15 cellular contexts compared by ENCODE assay signal in genomic region chr6:31468316-31468715, GRCh38. TPM values are rescaled to one million over a fixed set of nuclear protein-coding genes. Genes with fewer than 3 reads are reported as not detected.
A peak's percentile ranks its signal among the peaks of the same experiment; 100 is the strongest.
DNase-seq lines count a peak whose midpoint lies in the region; ATAC-seq and TF ChIP-seq lines count a peak whose summit lies in the region.
"Had no signal": no experiment of that assay in that cellular context is flagged by ENCODE, and none has a peak within 500 bp of the region (broad histone marks: within the 10 kb centered on the region; RNA-seq: fewer than 3 reads in every experiment).

No MANE protein-coding gene starts in this region.

- H3K4me3 Mint-ChIP-seq in CD4-positive, CD25-positive, alpha-beta regulatory T cell: peak overlapping the region in 3 of 4 donors; percentile 41 to 100 (median 60)
- peak overlapping the region; percentile 100 for H3K4me3 Mint-ChIP-seq in CD8-positive, alpha-beta T cell
- H3K4me3 Mint-ChIP-seq in activated B cell treated with CpG ODN at 0.5 μM for 24 hours: peak overlapping the region; percentile 3
- peak overlapping the region in 8 of 10 donors; percentile 25 to 100 (median 73) for H3K4me3 Mint-ChIP-seq in naive thymus-derived CD4-positive, alpha-beta T cell

- no peaks in the 10 kb centered on the region for H3K9me3 Mint-ChIP-seq in CD4-positive, CD25-positive, alpha-beta regulatory T cell
- H3K9me3 Mint-ChIP-seq in CD8-positive, alpha-beta T cell: no peaks in the 10 kb centered on the region
- H3K9me3 Mint-ChIP-seq in activated B cell treated with CpG ODN at 0.5 μM for 24 hours: no peaks in the 10 kb centered on the region
- peaks cover 0 to 2% (median 0%) of the 10 kb centered on the region in 11 donors for H3K9me3 Mint-ChIP-seq in naive thymus-derived CD4-positive, alpha-beta T cell

- H3K9me3 ChIP-seq in CD4-positive, CD25-positive, alpha-beta regulatory T cell (ENCODE audit: control insufficient read depth in 2 of 2, low read length in 2 of 2): no peaks in the 10 kb centered on the region
- H3K9me3 ChIP-seq in CD8-positive, alpha-beta T cell (ENCODE audit: low read length): no peaks in the 10 kb centered on the region
- H3K9me3 ChIP-seq in naive thymus-derived CD4-positive, alpha-beta T cell (ENCODE audit: control insufficient read depth in 2 of 3, low read length in 3 of 3): no peaks in the 10 kb centered on the region
- H3K9me3 ChIP-seq: BLaER1 had no signal

- no peak for ATAC-seq in CD4-positive, CD25-positive, alpha-beta regulatory T cell (ENCODE audit: low read depth in 2 of 2)
- ATAC-seq in CD8-positive, alpha-beta T cell: no peak
- ATAC-seq in activated B cell treated with CpG ODN at 0.5 μM for 24 hours (ENCODE audit: low read depth) (no peak), HG03039 (IDR thresholded peaks at IDR 0.05; ENCODE audit: unreplicated experiment) (no peak), GM18519 (IDR thresholded peaks at IDR 0.05; ENCODE audit: low FRiP score, unreplicated experiment) (no peak)
- ATAC-seq in naive thymus-derived CD4-positive, alpha-beta T cell: no peak
- ATAC-seq: HepG2 had no signal

- peaks cover 98% of the 10 kb centered on the region for H3K4me1 ChIP-seq in CD4-positive, CD25-positive, alpha-beta regulatory T cell (ENCODE audit: control insufficient read depth, insufficient read depth, low read length, poor library complexity, severe bottlenecking)
- peaks cover 86% of the 10 kb centered on the region for H3K4me1 ChIP-seq in CD8-positive, alpha-beta T cell (ENCODE audit: insufficient read depth, low read length)
- H3K4me1 ChIP-seq in naive thymus-derived CD4-positive, alpha-beta T cell (ENCODE audit: control insufficient read depth in 2 of 2, insufficient read depth in 2 of 2, low read length in 2 of 2): peaks cover 60 to 70% of the 10 kb centered on the region in 2 donors

- CTCF ChIA-PET in CD8-positive, alpha-beta T cell (lab: Charles Lee): interaction anchor here (1.2 kb wide), 1 partner anchor 71 kb away, joined by 3 read pairs; no protein-coding TSS in a partner anchor
- CTCF ChIA-PET in activated B cell treated with CpG ODN at 0.5 μM for 24 hours (lab: Charles Lee): no interaction called here
- CTCF ChIA-PET in naive thymus-derived CD4-positive, alpha-beta T cell (lab: Charles Lee): no interaction called here

- H3K36me3 ChIP-seq in CD4-positive, CD25-positive, alpha-beta regulatory T cell (ENCODE audit: control insufficient read depth, insufficient read depth, low read length): peaks cover 26% of the 10 kb centered on the region
- H3K36me3 ChIP-seq in CD8-positive, alpha-beta T cell (ENCODE audit: insufficient read depth, low read length): peaks cover 5% of the 10 kb centered on the region
- H3K36me3 ChIP-seq in naive thymus-derived CD4-positive, alpha-beta T cell (ENCODE audit: control insufficient read depth in 2 of 3, insufficient read depth in 3 of 3, low read length in 3 of 3): peaks cover 0 to 13% (median 0%) of the 10 kb centered on the region in 3 experiments

- H3K27ac Mint-ChIP-seq in CD4-positive, CD25-positive, alpha-beta regulatory T cell: peak overlapping the region; percentile 38 to 98 (median 60)
- H3K27ac Mint-ChIP-seq in CD8-positive, alpha-beta T cell: peak overlapping the region; percentile 98
- H3K27ac Mint-ChIP-seq in activated B cell treated with CpG ODN at 0.5 μM for 24 hours: no peak overlapping the region
- H3K27ac Mint-ChIP-seq in naive thymus-derived CD4-positive, alpha-beta T cell: peak overlapping the region in 6 of 9 donors; percentile 5 to 97 (median 69)

- H3K27me3 Mint-ChIP-seq in CD4-positive, CD25-positive, alpha-beta regulatory T cell: no peaks in the 10 kb centered on the region
- no peaks in the 10 kb centered on the region for H3K27me3 Mint-ChIP-seq in CD8-positive, alpha-beta T cell (ENCODE audit: low read depth)
- no peaks in the 10 kb centered on the region for H3K27me3 Mint-ChIP-seq in activated B cell treated with CpG ODN at 0.5 μM for 24 hours
- no peaks in the 10 kb centered on the region for H3K27me3 Mint-ChIP-seq in naive thymus-derived CD4-positive, alpha-beta T cell

- peaks cover 34% of the 10 kb centered on the region for H3K36me3 Mint-ChIP-seq in CD4-positive, CD25-positive, alpha-beta regulatory T cell
- H3K36me3 Mint-ChIP-seq in CD8-positive, alpha-beta T cell: peaks cover 76% of the 10 kb centered on the region
- H3K36me3 Mint-ChIP-seq in activated B cell treated with CpG ODN at 0.5 μM for 24 hours (ENCODE audit: low read depth): peaks cover 91% of the 10 kb centered on the region
- peaks cover 10 to 42% (median 30%) of the 10 kb centered on the region in 5 donors for H3K36me3 Mint-ChIP-seq in naive thymus-derived CD4-positive, alpha-beta T cell

- H3K27me3 ChIP-seq in CD4-positive, CD25-positive, alpha-beta regulatory T cell (ENCODE audit: control insufficient read depth, insufficient read depth, low read length): no peaks in the 10 kb centered on the region
- H3K27me3 ChIP-seq in CD8-positive, alpha-beta T cell (ENCODE audit: insufficient read depth, low read length): no peaks in the 10 kb centered on the region
- no peaks in the 10 kb centered on the region for H3K27me3 ChIP-seq in naive thymus-derived CD4-positive, alpha-beta T cell (ENCODE audit: control insufficient read depth in 2 of 2, insufficient read depth in 2 of 2, low read length in 2 of 2)
- H3K27me3 ChIP-seq: BLaER1 had no signal

- intact Hi-C loops in CD8-positive, alpha-beta T cell (cut with DNase I, micrococcal nuclease): no loop called here
- intact Hi-C loops in activated B cell treated with CpG ODN at 0.5 μM for 24 hours (cut with micrococcal nuclease): no loop called here
- intact Hi-C loops in naive thymus-derived CD4-positive, alpha-beta T cell (cut with micrococcal nuclease): loop anchor here in 1 of 2 donors (10.0 kb wide), 1 partner anchor 194 kb away; the partner anchor contains the start of gene HLA-C

- peak overlapping the region; percentile 18 for H3K4me3 ChIP-seq in CD4-positive, CD25-positive, alpha-beta regulatory T cell (ENCODE audit: low read depth, low read length)
- no peak overlapping the region for H3K4me3 ChIP-seq in CD8-positive, alpha-beta T cell (ENCODE audit: low read depth, low read length)
- no peak overlapping the region for H3K4me3 ChIP-seq in naive thymus-derived CD4-positive, alpha-beta T cell (ENCODE audit: low read length)
- H3K4me3 ChIP-seq: BLaER1 had no signal

- peaks cover 33 to 94% (median 75%) of the 10 kb centered on the region in 4 donors for H3K4me1 Mint-ChIP-seq in CD4-positive, CD25-positive, alpha-beta regulatory T cell
- peaks cover 96% of the 10 kb centered on the region for H3K4me1 Mint-ChIP-seq in CD8-positive, alpha-beta T cell (ENCODE audit: low read depth)
- H3K4me1 Mint-ChIP-seq in activated B cell treated with CpG ODN at 0.5 μM for 24 hours: peaks cover 95% of the 10 kb centered on the region
- H3K4me1 Mint-ChIP-seq in naive thymus-derived CD4-positive, alpha-beta T cell: peaks cover 79 to 96% (median 93%) of the 10 kb centered on the region in 7 donors

- POLR2A ChIA-PET in CD8-positive, alpha-beta T cell (lab: Charles Lee): interaction anchor here (0.9 to 1.4 kb wide), 3 partner anchors 26 to 73 kb away, joined by 3 to 6 read pairs (median 4); partner anchors contain the start of gene DDX39B
- POLR2A ChIA-PET in activated B cell treated with CpG ODN at 0.5 μM for 24 hours (lab: Charles Lee): interaction anchor here (0.6 to 0.8 kb wide), 2 partner anchors 73 to 584 kb away, joined by 4 to 8 read pairs; partner anchors contain the start of genes DDR1 and DDX39B
- POLR2A ChIA-PET in naive thymus-derived CD4-positive, alpha-beta T cell (lab: Charles Lee): interaction anchor here (1.0 to 1.6 kb wide), 3 partner anchors 17 to 73 kb away, joined by 3 to 5 read pairs (median 3); partner anchors contain the start of gene DDX39B

- no peak for TF ChIP-seq CTCF in CD8-positive, alpha-beta T cell (IDR thresholded peaks at IDR 0.05)
- no peak for TF ChIP-seq CTCF in activated B cell treated with CpG ODN at 0.5 μM for 24 hours (IDR thresholded peaks at IDR 0.05)

- no peak overlapping the region for H3K27ac ChIP-seq in CD4-positive, CD25-positive, alpha-beta regulatory T cell (ENCODE audit: insufficient read depth, low read length, poor library complexity, severe bottlenecking)
- H3K27ac ChIP-seq in CD8-positive, alpha-beta T cell (ENCODE audit: low read depth, low read length): no peak overlapping the region
- peak overlapping the region; percentile 32 for H3K27ac ChIP-seq in naive thymus-derived CD4-positive, alpha-beta T cell (ENCODE audit: low read depth, low read length)
- H3K27ac ChIP-seq: BLaER1 had no signal

- DNase-seq in CD4-positive, CD25-positive, alpha-beta regulatory T cell: no peak
- DNase-seq in CD8-positive, alpha-beta T cell: no peak
- no peak for DNase-seq in activated B cell treated with CpG ODN at 0.5 μM for 24 hours
- no peak for DNase-seq in naive thymus-derived CD4-positive, alpha-beta T cell
- no peak for DNase-seq in hypothalamus (lab: John Stamatoyannopoulos, UW)
- DNase-seq: KG1, NCI-H1417, NCI-H187, NCI-H2107, NCI-H510A, NCI-H774 had no signal

RNA-seq across cellular contexts. Expression of gene MICB, which starts 29.6 kb away (rescaled TPM):
- 22.0 TPM for total RNA-seq in CD4-positive, CD25-positive, alpha-beta regulatory T cell
- polyA plus RNA-seq in CD4-positive, CD25-positive, alpha-beta regulatory T cell: 10 to 100 TPM in 3 of 4 donors, 1 to 10 TPM in 1; 7.8 to 13.7 (median 12.3) TPM
- total RNA-seq in CD8-positive, alpha-beta T cell: 10 to 100 TPM; 14.4 to 15.3 TPM
- total RNA-seq in activated B cell treated with CpG ODN at 0.5 μM for 24 hours: 17.2 and 17.6 TPM in 2 replicates
- 10 to 100 TPM; 11.7 to 49.5 (median 13.3) TPM for total RNA-seq in naive thymus-derived CD4-positive, alpha-beta T cell
- polyA plus RNA-seq in naive thymus-derived CD4-positive, alpha-beta T cell: 1 to 10 TPM; 3.4 to 4.7 TPM

Comparison
In these comparisons a context has a peak if more than half of its experiments do, and no peak if none do; other contexts are left out.
1. H3K4me3 Mint-ChIP-seq: peak in every context shown above with its lines; median percentile 100 in CD8-positive, alpha-beta T cell; 73 in naive thymus-derived CD4-positive, alpha-beta T cell; 60 in CD4-positive, CD25-positive, alpha-beta regulatory T cell; 3 in activated B cell treated with CpG ODN at 0.5 μM for 24 hours.